In the genomic region with DNA sequence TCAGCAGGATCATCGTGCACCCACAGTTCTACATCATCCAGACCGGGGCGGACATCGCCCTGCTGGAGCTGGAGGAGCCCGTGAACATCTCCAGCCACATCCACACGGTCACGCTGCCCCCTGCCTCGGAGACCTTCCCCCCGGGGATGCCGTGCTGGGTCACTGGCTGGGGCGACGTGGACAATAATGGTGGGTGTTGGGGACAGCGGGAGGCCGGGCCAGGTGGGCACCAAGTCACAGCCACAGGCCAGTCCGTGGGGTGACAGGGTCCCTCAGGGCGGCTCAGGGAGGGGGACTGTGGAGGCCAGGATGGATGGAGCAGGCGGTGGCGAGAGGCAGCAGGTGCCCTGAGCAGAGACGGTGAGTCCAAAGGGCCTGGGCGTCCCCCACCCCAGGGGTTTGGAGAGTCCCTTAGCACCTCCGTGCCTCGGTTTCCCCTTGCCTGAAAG, we compare ENCODE assay signal across 3 cellular contexts.
TF ChIP-seq lines count a peak whose summit lies in the region.

No MANE protein-coding gene starts in this region.

TF ChIP-seq in SK-N-SH treated with all-trans-retinoic acid at 6 μM for 48 hours, 23 proteins besides CTCF, POLR2A, EP300 and RAD21:
- TF ChIP-seq ARNTL (CRISPR knock-in tag; IDR thresholded peaks at IDR 0.05; ENCODE audit: borderline replicate concordance, low read depth) (no peak), BACH2 (CRISPR knock-in tag; IDR thresholded peaks at IDR 0.05; ENCODE audit: borderline replicate concordance) (no peak), OSR1 (CRISPR knock-in tag; IDR thresholded peaks at IDR 0.05) (no peak), ZNF70 (CRISPR knock-in tag; IDR thresholded peaks at IDR 0.05) (no peak), GLIS3 (CRISPR knock-in tag; IDR thresholded peaks at IDR 0.05) (no peak), ZNF8 (CRISPR knock-in tag; IDR thresholded peaks at IDR 0.05) (no peak), ESRRG (CRISPR knock-in tag; IDR thresholded peaks at IDR 0.05) (no peak), ZFP3 (CRISPR knock-in tag; IDR thresholded peaks at IDR 0.05) (no peak)
TF ChIP-seq in SK-N-SH treated with all-trans-retinoic acid at 6 μM for 48 hours: peak in this region for 0.

TF ChIP-seq in SK-N-SH, 30 proteins besides CTCF, POLR2A, EP300 and RAD21:
- TF ChIP-seq TAF1 (IDR thresholded peaks at IDR 0.05; ENCODE audit: borderline replicate concordance, low read depth, low read length) (no peak), FOSL2 (IDR thresholded peaks at IDR 0.05; ENCODE audit: borderline replicate concordance, low read depth) (no peak), PBX3 (IDR thresholded peaks at IDR 0.05) (no peak), SIN3A (IDR thresholded peaks at IDR 0.05; ENCODE audit: borderline replicate concordance, low read depth, low read length) (no peak), REST (IDR thresholded peaks at IDR 0.05; ENCODE audit: low read depth, low read length) (no peak), MEF2A (IDR thresholded peaks at IDR 0.05; ENCODE audit: borderline replicate concordance, low read depth) (no peak)
- TF ChIP-seq, protein P1, sequence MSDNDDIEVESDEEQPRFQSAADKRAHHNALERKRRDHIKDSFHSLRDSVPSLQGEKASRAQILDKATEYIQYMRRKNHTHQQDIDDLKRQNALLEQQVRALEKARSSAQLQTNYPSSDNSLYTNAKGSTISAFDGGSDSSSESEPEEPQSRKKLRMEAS (IDR thresholded peaks at IDR 0.05; ENCODE audit: low read depth): no peak
TF ChIP-seq in SK-N-SH: peak in this region for 0.

TF ChIP-seq in HepG2, 621 proteins besides CTCF, POLR2A, EP300 and RAD21:
- TF ChIP-seq PRPF4 (IDR thresholded peaks at IDR 0.05; ENCODE audit: low read depth, low read length, poor library complexity, severe bottlenecking) (no peak), SOX13 (IDR thresholded peaks at IDR 0.05) (no peak), SOX13 (CRISPR knock-in tag; conservative IDR thresholded peaks at IDR 0.05 in 1 of 2, IDR thresholded peaks at IDR 0.05 in 1 of 2) (no peak), HIC2 (CRISPR knock-in tag; IDR thresholded peaks at IDR 0.05; ENCODE audit: low read depth) (no peak), KLF11 (CRISPR knock-in tag; IDR thresholded peaks at IDR 0.05) (no peak), HNRNPL (IDR thresholded peaks at IDR 0.05; ENCODE audit: low read depth, low read length) (no peak), REPIN1 (CRISPR knock-in tag; IDR thresholded peaks at IDR 0.05; ENCODE audit: borderline replicate concordance, low read depth) (no peak), ZNF296 (CRISPR knock-in tag; conservative IDR thresholded peaks at IDR 0.05) (no peak), CBX2 (IDR thresholded peaks at IDR 0.05; ENCODE audit: low read depth, low read length) (no peak), CBX2 (CRISPR knock-in tag; IDR thresholded peaks at IDR 0.05; ENCODE audit: low read depth) (no peak), CEBPG (CRISPR knock-in tag; IDR thresholded peaks at IDR 0.05) (no peak), CBX5 (CRISPR knock-in tag; IDR thresholded peaks at IDR 0.05; ENCODE audit: borderline replicate concordance) (no peak), ZNF782 (CRISPR knock-in tag; IDR thresholded peaks at IDR 0.05; ENCODE audit: borderline replicate concordance) (no peak), ZNF781 (CRISPR knock-in tag; IDR thresholded peaks at IDR 0.05; ENCODE audit: borderline replicate concordance, not compliant biosample characterization) (no peak), ZNF687 (CRISPR knock-in tag; IDR thresholded peaks at IDR 0.05) (no peak), ZKSCAN5 (CRISPR knock-in tag; IDR thresholded peaks at IDR 0.05) (no peak)
- TF ChIP-seq, protein P2, sequence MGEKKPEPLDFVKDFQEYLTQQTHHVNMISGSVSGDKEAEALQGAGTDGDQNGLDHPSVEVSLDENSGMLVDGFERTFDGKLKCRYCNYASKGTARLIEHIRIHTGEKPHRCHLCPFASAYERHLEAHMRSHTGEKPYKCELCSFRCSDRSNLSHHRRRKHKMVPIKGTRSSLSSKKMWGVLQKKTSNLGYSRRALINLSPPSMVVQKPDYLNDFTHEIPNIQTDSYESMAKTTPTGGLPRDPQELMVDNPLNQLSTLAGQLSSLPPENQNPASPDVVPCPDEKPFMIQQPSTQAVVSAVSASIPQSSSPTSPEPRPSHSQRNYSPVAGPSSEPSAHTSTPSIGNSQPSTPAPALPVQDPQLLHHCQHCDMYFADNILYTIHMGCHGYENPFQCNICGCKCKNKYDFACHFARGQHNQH (CRISPR knock-in tag; IDR thresholded peaks at IDR 0.05): no peak
- TF ChIP-seq, protein P3, sequence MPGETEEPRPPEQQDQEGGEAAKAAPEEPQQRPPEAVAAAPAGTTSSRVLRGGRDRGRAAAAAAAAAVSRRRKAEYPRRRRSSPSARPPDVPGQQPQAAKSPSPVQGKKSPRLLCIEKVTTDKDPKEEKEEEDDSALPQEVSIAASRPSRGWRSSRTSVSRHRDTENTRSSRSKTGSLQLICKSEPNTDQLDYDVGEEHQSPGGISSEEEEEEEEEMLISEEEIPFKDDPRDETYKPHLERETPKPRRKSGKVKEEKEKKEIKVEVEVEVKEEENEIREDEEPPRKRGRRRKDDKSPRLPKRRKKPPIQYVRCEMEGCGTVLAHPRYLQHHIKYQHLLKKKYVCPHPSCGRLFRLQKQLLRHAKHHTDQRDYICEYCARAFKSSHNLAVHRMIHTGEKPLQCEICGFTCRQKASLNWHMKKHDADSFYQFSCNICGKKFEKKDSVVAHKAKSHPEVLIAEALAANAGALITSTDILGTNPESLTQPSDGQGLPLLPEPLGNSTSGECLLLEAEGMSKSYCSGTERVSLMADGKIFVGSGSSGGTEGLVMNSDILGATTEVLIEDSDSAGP (CRISPR knock-in tag; IDR thresholded peaks at IDR 0.05; ENCODE audit: borderline replicate concordance): no peak
- TF ChIP-seq, protein P4, sequence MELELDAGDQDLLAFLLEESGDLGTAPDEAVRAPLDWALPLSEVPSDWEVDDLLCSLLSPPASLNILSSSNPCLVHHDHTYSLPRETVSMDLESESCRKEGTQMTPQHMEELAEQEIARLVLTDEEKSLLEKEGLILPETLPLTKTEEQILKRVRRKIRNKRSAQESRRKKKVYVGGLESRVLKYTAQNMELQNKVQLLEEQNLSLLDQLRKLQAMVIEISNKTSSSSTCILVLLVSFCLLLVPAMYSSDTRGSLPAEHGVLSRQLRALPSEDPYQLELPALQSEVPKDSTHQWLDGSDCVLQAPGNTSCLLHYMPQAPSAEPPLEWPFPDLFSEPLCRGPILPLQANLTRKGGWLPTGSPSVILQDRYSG (CRISPR knock-in tag; IDR thresholded peaks at IDR 0.05): no peak
